Comparison of ENCODE assay signal across 9 cellular contexts in genomic region chr3:190017575-190018288, GRCh38.
DNase-seq lines count a peak whose midpoint lies in the region; ATAC-seq and TF ChIP-seq lines count a peak whose summit lies in the region.
"Had no signal": no experiment of that assay in that cellular context is flagged by ENCODE, and none has a peak within 500 bp of the region (broad histone marks: within the 10 kb centered on the region; RNA-seq: fewer than 3 reads in every experiment).

No MANE protein-coding gene starts in this region.

- H3K4me2 ChIP-seq in neuronal stem cell (ENCODE audit: insufficient read depth, low read length, poor library complexity, severe bottlenecking) = no peak overlapping the region

- WGBS in adrenal gland, 4 donors = 48 to 64% (median 58%) methylated on average over 6 of the region's 6 CpGs
- WGBS in neuronal stem cell (ENCODE audit: extremely low coverage in 2 of 2, insufficient read length in 2 of 2, insufficient replicate concordance in 1 of 2), 2 donors = no CpG with 5 or more reads among the region's 6 CpGs

- no peaks in the 10 kb centered on the region for H3K27me3 Mint-ChIP-seq in natural killer cell (ENCODE audit: low read depth in 2 of 2)

- no peaks in the 10 kb centered on the region for H3K36me3 Mint-ChIP-seq in natural killer cell
- H3K36me3 Mint-ChIP-seq: activated naive CD8-positive, alpha-beta T cell had no signal

- no peak overlapping the region for H3K9ac ChIP-seq in neuronal stem cell (ENCODE audit: low read depth, low read length, poor library complexity)

- no peaks in the 10 kb centered on the region for H3K4me1 Mint-ChIP-seq in natural killer cell

- no peak overlapping the region for H3K18ac ChIP-seq in neuronal stem cell (ENCODE audit: low read length)

- DNase-seq in AG09319 (ENCODE audit: extremely low read depth, low read depth) (peak; percentile 54), HS-27A (ENCODE audit: low read depth) (peak; percentile 77), adrenal gland (peak; percentile 33 to 80 (median 62)), left lung (no peak), SK-N-DZ (ENCODE audit: low spot score) (no peak), natural killer cell (no peak), neuronal stem cell (ENCODE audit: low spot score) (no peak)

- no peaks in the 10 kb centered on the region for H3K27me3 ChIP-seq in adrenal gland
- peaks cover 0 to 4% of the 10 kb centered on the region in 2 donors for H3K27me3 ChIP-seq in left lung
- H3K27me3 ChIP-seq in neuronal stem cell (ENCODE audit: control insufficient read depth in 3 of 3, insufficient read depth in 3 of 3, low read depth in 1 of 3, low read length in 3 of 3) = no peaks in the 10 kb centered on the region

- H3K4me3 Mint-ChIP-seq in natural killer cell = no peak overlapping the region
- H3K4me3 Mint-ChIP-seq: activated naive CD8-positive, alpha-beta T cell had no signal

- no peak overlapping the region for H2BK5ac ChIP-seq in neuronal stem cell (ENCODE audit: low read length)

- H4K91ac ChIP-seq in neuronal stem cell (ENCODE audit: low read depth, low read length, poor library complexity) = no peak overlapping the region

- H2BK12ac ChIP-seq in neuronal stem cell (ENCODE audit: low read length) = no peak overlapping the region

- no peak overlapping the region for H2AFZ ChIP-seq in neuronal stem cell (ENCODE audit: low read length)

- H3K27ac Mint-ChIP-seq in natural killer cell = no peak overlapping the region
- H3K27ac Mint-ChIP-seq: activated naive CD8-positive, alpha-beta T cell had no signal

- no peak overlapping the region for H4K8ac ChIP-seq in neuronal stem cell (ENCODE audit: low read depth, low read length)

- peak; percentile 44 for TF ChIP-seq CTCF in AG09319 (IDR thresholded peaks at IDR 0.05; ENCODE audit: low read depth, low read length)
- peak; percentile 20 to 57 (median 46) for TF ChIP-seq CTCF in adrenal gland (IDR thresholded peaks at IDR 0.05)
- no peak for TF ChIP-seq CTCF in left lung (IDR thresholded peaks at IDR 0.05)
- TF ChIP-seq CTCF in natural killer cell (IDR thresholded peaks at IDR 0.05) = no peak

- intact Hi-C loops in adrenal gland (cut with DNase I) = loop anchor here in 1 of 2 donors (10.0 kb wide), 1 partner anchor 187 kb away; no protein-coding TSS in a partner anchor
- intact Hi-C loops in left lung (cut with DNase I) = no loop called here
- intact Hi-C loops in natural killer cell (cut with micrococcal nuclease) = no loop called here

- H3K14ac ChIP-seq in neuronal stem cell (ENCODE audit: low read length) = no peak overlapping the region

- H3K79me1 ChIP-seq in neuronal stem cell (ENCODE audit: low read depth, low read length) = peaks cover 1% of the 10 kb centered on the region

- H3K4me3 ChIP-seq in adrenal gland (no peak overlapping the region), left lung (no peak overlapping the region), neuronal stem cell (ENCODE audit: low read length in 2 of 2) (no peak overlapping the region)

- no peak overlapping the region for H2AK5ac ChIP-seq in neuronal stem cell (ENCODE audit: low read depth, low read length)

- ATAC-seq in left lung (peak; percentile 96), natural killer cell (no peak), GM21515 (IDR thresholded peaks at IDR 0.05; ENCODE audit: unreplicated experiment) (no peak)

- H3K4ac ChIP-seq in neuronal stem cell (ENCODE audit: low read length) = no peak overlapping the region

- H3K9me3 Mint-ChIP-seq in natural killer cell = peaks cover 0 to 2% of the 10 kb centered on the region in 2 donors

- H2BK15ac ChIP-seq in neuronal stem cell (ENCODE audit: low read length) = no peak overlapping the region

- H3K9me3 ChIP-seq in adrenal gland (replicated peaks in 1 of 3) = no peaks in the 10 kb centered on the region
- no peaks in the 10 kb centered on the region for H3K9me3 ChIP-seq in left lung
- H3K9me3 ChIP-seq in neuronal stem cell (replicated peaks in 1 of 2; ENCODE audit: control insufficient read depth in 2 of 2, insufficient read depth in 1 of 2, low read depth in 1 of 2, low read length in 2 of 2) = no peaks in the 10 kb centered on the region

- H3K4me1 ChIP-seq in adrenal gland (replicated peaks in 1 of 2) = peaks cover 0 to 12% of the 10 kb centered on the region in 2 donors
- no peaks in the 10 kb centered on the region for H3K4me1 ChIP-seq in left lung
- H3K4me1 ChIP-seq in neuronal stem cell (ENCODE audit: control insufficient read depth in 2 of 2, insufficient read depth in 1 of 2, low read depth in 1 of 2, low read length in 2 of 2) = peaks cover 2 to 6% of the 10 kb centered on the region in 2 donors

- H3K23ac ChIP-seq in neuronal stem cell (ENCODE audit: low read depth, low read length, poor library complexity) = no peak overlapping the region

- H3K36me3 ChIP-seq in adrenal gland (replicated peaks in 1 of 2) (no peaks in the 10 kb centered on the region), left lung (no peaks in the 10 kb centered on the region), neuronal stem cell (replicated peaks in 1 of 2; ENCODE audit: control insufficient read depth in 2 of 2, insufficient read depth in 2 of 2, low read length in 2 of 2) (no peaks in the 10 kb centered on the region)

- H3K27ac ChIP-seq in adrenal gland = no peak overlapping the region
- no peak overlapping the region for H3K27ac ChIP-seq in left lung
- H3K27ac ChIP-seq in neuronal stem cell (replicated peaks; ENCODE audit: low read length) = no peak overlapping the region

- H2BK120ac ChIP-seq in neuronal stem cell (ENCODE audit: low read depth, low read length) = no peak overlapping the region

- TF ChIP-seq POLR2A in adrenal gland (IDR thresholded peaks at IDR 0.05) = no peak

Comparison
In these comparisons a context has a peak if more than half of its experiments do, and no peak if none do; other contexts are left out.
1. DNase-seq: peak in AG09319 (single experiment), HS-27A (single experiment) and adrenal gland (7 of 7); none in left lung (0 of 2), SK-N-DZ (single experiment), natural killer cell (single experiment) and neuronal stem cell (single experiment).
2. CTCF ChIP-seq: peak in AG09319 (single experiment) and adrenal gland (6 of 6); none in left lung (0 of 2) and natural killer cell (single experiment).